8 cellular contexts compared by ENCODE assay signal in the genomic region with DNA sequence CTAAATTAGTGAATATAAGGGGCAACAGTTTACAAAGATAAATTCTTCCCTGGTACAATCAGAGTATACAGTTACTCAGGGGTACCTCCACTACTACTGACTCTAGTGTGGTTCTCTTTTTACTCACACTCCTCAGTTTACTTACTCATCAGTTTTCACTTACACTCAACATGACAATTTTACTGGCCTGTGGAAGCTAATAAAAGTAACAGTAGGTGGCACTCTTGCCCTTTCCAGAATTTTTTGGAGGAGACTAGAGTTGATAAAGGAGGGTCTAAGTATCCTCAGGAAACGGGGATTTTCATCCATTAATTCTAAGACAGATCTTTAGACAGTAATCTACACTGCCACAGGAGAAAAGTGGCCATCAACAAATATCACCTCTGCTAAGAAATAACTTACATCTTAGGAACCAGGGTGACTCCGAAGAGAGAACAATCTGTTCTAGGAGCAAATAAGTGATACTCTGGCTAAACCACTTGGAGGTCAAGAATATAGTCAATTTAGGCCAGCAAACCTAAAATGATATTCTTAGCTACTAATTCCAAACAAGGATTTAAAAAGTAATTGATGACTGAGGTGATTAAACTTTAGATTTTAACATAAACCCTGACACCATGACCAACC.
DNase-seq lines count a peak whose midpoint lies in the region; ATAC-seq and TF ChIP-seq lines count a peak whose summit lies in the region.

No MANE protein-coding gene starts in this region.

- POLR2A ChIA-PET in naive thymus-derived CD8-positive, alpha-beta T cell (lab: Charles Lee): interaction anchor here (2.1 kb wide), 1 partner anchor 60 kb away, joined by 11 read pairs; a partner anchor contains a TSS

- no peaks in the 10 kb centered on the region for H3K27me3 Mint-ChIP-seq in naive thymus-derived CD8-positive, alpha-beta T cell

- TF ChIP-seq CTCF in esophagus muscularis mucosa (IDR thresholded peaks at IDR 0.05): peak; percentile 72 to 80 (median 76)

- peak; percentile 18 for DNase-seq in NCI-H2107 treated with DMSO at 0.1 percent for 48 hours (lab: John Stamatoyannopoulos, UW; ENCODE audit: unreplicated experiment)
- DNase-seq in NCI-H2107 (lab: John Stamatoyannopoulos, UW): no peak
- peak; percentile 15 for DNase-seq in HuH-7 (ENCODE audit: low spot score)
- peak; percentile 88 for DNase-seq in SK-MEL-5 (ENCODE audit: low read depth, low spot score)
- no peak for DNase-seq in esophagus muscularis mucosa (ENCODE audit: extremely low spot score)
- peak in 7 of 10 donors; percentile 20 to 57 (median 50) for DNase-seq in naive thymus-derived CD8-positive, alpha-beta T cell
- no peak for DNase-seq in GF-D8 (lab: John Stamatoyannopoulos, UW)

- intact Hi-C loops in esophagus muscularis mucosa (cut with DNase I): loop anchor here (5.0 kb wide), 2 partner anchors 61 to 421 kb away; a partner anchor contains a TSS

- no peaks in the 10 kb centered on the region for H3K9me3 ChIP-seq in esophagus muscularis mucosa

- in situ Hi-C loops in SK-MEL-5 (cut with HindIII; ENCODE audit: low pct_unique_long_range_greater_than_20kb, low sequenced_read_pairs): no loop called here

- H3K4me1 Mint-ChIP-seq in naive thymus-derived CD8-positive, alpha-beta T cell: peaks cover 0 to 3% (median 0%) of the 10 kb centered on the region in 4 donors

- no peak for TF ChIP-seq POLR2A in esophagus muscularis mucosa (IDR thresholded peaks at IDR 0.05; ENCODE audit: low read depth)

- no peak overlapping the region for H3K4me3 Mint-ChIP-seq in naive thymus-derived CD8-positive, alpha-beta T cell

- H3K36me3 Mint-ChIP-seq in naive thymus-derived CD8-positive, alpha-beta T cell: peaks cover 0 to 82% (median 19%) of the 10 kb centered on the region in 3 donors

- H3K4me3 ChIP-seq in esophagus muscularis mucosa: no peak overlapping the region

- peaks cover 0 to 53% (median 49%) of the 10 kb centered on the region in 4 donors for H3K4me1 ChIP-seq in esophagus muscularis mucosa

- H3K36me3 ChIP-seq in esophagus muscularis mucosa: peaks cover 22 to 65% (median 55%) of the 10 kb centered on the region in 4 donors

- no peaks in the 10 kb centered on the region for H3K27me3 ChIP-seq in esophagus muscularis mucosa

- no peak overlapping the region for H3K27ac Mint-ChIP-seq in naive thymus-derived CD8-positive, alpha-beta T cell

- H3K9me3 Mint-ChIP-seq in naive thymus-derived CD8-positive, alpha-beta T cell: no peaks in the 10 kb centered on the region

- H3K27ac ChIP-seq in esophagus muscularis mucosa (replicated peaks in 1 of 4): peak overlapping the region; percentile 41 to 69 (median 53)

- no peak for TF ChIP-seq EP300 in esophagus muscularis mucosa (IDR thresholded peaks at IDR 0.05)

- ATAC-seq in naive thymus-derived CD8-positive, alpha-beta T cell: peak; percentile 41 to 44
- ATAC-seq in GM18861 (IDR thresholded peaks at IDR 0.05; ENCODE audit: unreplicated experiment): no peak

- WGBS in esophagus muscularis mucosa: 42% methylated on average over 2 of the region's 2 CpGs

Comparison
In these comparisons a context has a peak if more than half of its experiments do, and no peak if none do; other contexts are left out.
1. DNase-seq: peak in NCI-H2107 treated with DMSO at 0.1 percent for 48 hours (single experiment), HuH-7 (single experiment), SK-MEL-5 (single experiment) and naive thymus-derived CD8-positive, alpha-beta T cell (7 of 10); none in NCI-H2107 (single experiment), esophagus muscularis mucosa (single experiment) and GF-D8 (single experiment).